ENCODE assay signal across 15 cellular contexts in genomic region chr20:36778831-36779655, GRCh38.
"Had no signal": no experiment of that assay in that cellular context is flagged by ENCODE, and none has a peak within 500 bp of the region (broad histone marks: within the 10 kb centered on the region; RNA-seq: fewer than 3 reads in every experiment).

No MANE protein-coding gene starts in this region.

- DNase-seq: activated CD4-positive, alpha-beta T cell treated with anti-CD3 and anti-CD28 coated beads, Interleukin-2, amount 50 U/mL, for 4 hours; activated naive CD4-positive, alpha-beta T cell; activated T-cell treated with anti-CD3 and anti-CD28 coated beads, Interleukin-2, amount 50 U/mL, for 4 hours; central memory CD4-positive, alpha-beta T cell; cortex of kidney; effector memory CD4-positive, alpha-beta T cell; midbrain; small intestine; stimulated activated naive CD4-positive, alpha-beta T cell; substantia nigra; trophoblast cell had no signal

- H3K4me3 ChIP-seq: gastroesophageal sphincter, right atrium auricular region had no signal

- ATAC-seq: activated T-cell treated with anti-CD3 and anti-CD28 coated beads, Interleukin-2, amount 50 U/mL, for 4 hours; gastroesophageal sphincter had no signal

- H3K4me3 Mint-ChIP-seq: activated T-cell treated with anti-CD3 and anti-CD28 coated beads, Interleukin-2, amount 50 U/mL, for 4 hours had no signal

- H3K27ac ChIP-seq: epithelial cell of prostate, neutrophil, right atrium auricular region had no signal

- H3K9me3 Mint-ChIP-seq: activated T-cell treated with anti-CD3 and anti-CD28 coated beads, Interleukin-2, amount 50 U/mL, for 4 hours had no signal

- H3K9me3 ChIP-seq: gastroesophageal sphincter, neutrophil, right atrium auricular region had no signal

- H3K36me3 ChIP-seq: neutrophil, right atrium auricular region had no signal

- FAIRE-seq: small intestine had no signal

- H3K27me3 ChIP-seq: gastroesophageal sphincter, neutrophil, right atrium auricular region had no signal
